In genomic region chr16:7124242-7124641, GRCh38 we compare ENCODE assay signal across 34 cellular contexts.
"Had no signal": no experiment of that assay in that cellular context is flagged by ENCODE, and none has a peak within 500 bp of the region (broad histone marks: within the 10 kb centered on the region; RNA-seq: fewer than 3 reads in every experiment).

No MANE protein-coding gene starts in this region.

- H3K4me3 ChIP-seq: MG63 had no signal

- H3K4me2 ChIP-seq: KMS-11 had no signal

- H3K27me3 ChIP-seq: MG63 had no signal

- H3K36me3 ChIP-seq: MG63 had no signal

- H3K9ac ChIP-seq: KMS-11 had no signal

- H3K9me3 ChIP-seq: MG63 had no signal

- DNase-seq: Karpas-422, Kasumi-1, MG63, MM.1S, MV-4-11, NCI-H1048, NCI-H1092, NCI-H1092 treated with DMSO at 0.1 percent for 48 hours, NCI-H1105, NCI-H1105 treated with DMSO at 0.1 percent for 48 hours, NCI-H1417, NCI-H1417 treated with DMSO at 0.1 percent for 48 hours, NCI-H1436, NCI-H1436 treated with DMSO at 0.1 percent for 48 hours, NCI-H146, NCI-H1694, NCI-H1694 treated with DMSO at 0.1 percent for 48 hours, NCI-H187, NCI-H187 treated with DMSO at 0.1 percent for 48 hours, NCI-H2029, NCI-H2029 treated with DMSO at 0.1 percent for 48 hours, NCI-H2081, NCI-H2081 treated with DMSO at 0.1 percent for 48 hours, NCI-H2107, NCI-H2171, NCI-H2171 treated with DMSO at 0.1 percent for 48 hours, NCI-H2227 treated with DMSO at 0.1 percent for 48 hours, NCI-H226, NCI-H345, NCI-H446, NCI-H446 treated with DMSO at 0.1 percent for 48 hours, NCI-H510A, NCI-H510A treated with DMSO at 0.1 percent for 48 hours had no signal

- H3K27ac ChIP-seq: KMS-11 had no signal
